ENCODE assay signal across 2 cellular contexts in genomic region chr3:188746291-188746783, GRCh38.
TF ChIP-seq lines count a peak whose summit lies in the region.

No MANE protein-coding gene starts in this region.

TF ChIP-seq in A549, 52 proteins besides CTCF, POLR2A, EP300 and RAD21 (continued from another document):
- TF ChIP-seq REST (IDR thresholded peaks at IDR 0.05) (no peak), GATA3 (IDR thresholded peaks at IDR 0.05; ENCODE audit: borderline replicate concordance) (no peak), SMC3 (IDR thresholded peaks at IDR 0.05) (no peak), MAZ (IDR thresholded peaks at IDR 0.05; ENCODE audit: borderline replicate concordance, low read depth, low read length) (no peak), ZSCAN20 (CRISPR knock-in tag; IDR thresholded peaks at IDR 0.05) (no peak)

TF ChIP-seq in HepG2, 621 proteins besides CTCF, POLR2A, EP300 and RAD21 (continued from another document and continues in another):
- TF ChIP-seq ZNF234 (CRISPR knock-in tag; conservative IDR thresholded peaks at IDR 0.05) = no peak
- TF ChIP-seq RBAK (CRISPR knock-in tag; IDR thresholded peaks at IDR 0.05) = peak; percentile 44; the same call in 1 of the 2 replicates
- TF ChIP-seq POLR2G (IDR thresholded peaks at IDR 0.05; ENCODE audit: low read depth, low read length) = no peak
- TF ChIP-seq ZNF598 (CRISPR knock-in tag; IDR thresholded peaks at IDR 0.05; ENCODE audit: borderline replicate concordance) = no peak
- TF ChIP-seq SRF (IDR thresholded peaks at IDR 0.05; ENCODE audit: low read depth, low read length) = peak; percentile 58; the same call in 1 of the 2 replicates
- TF ChIP-seq SALL2 (CRISPR knock-in tag; IDR thresholded peaks at IDR 0.05) = peak; percentile 91
- TF ChIP-seq SNAI1 (CRISPR knock-in tag; IDR thresholded peaks at IDR 0.05; ENCODE audit: borderline replicate concordance) = no peak; the same call in 1 of the 2 replicates
- peak; percentile 70 for TF ChIP-seq SP5 (CRISPR knock-in tag; IDR thresholded peaks at IDR 0.05; ENCODE audit: borderline replicate concordance, low read depth)
- TF ChIP-seq ZNF263 (CRISPR knock-in tag; IDR thresholded peaks at IDR 0.05) = no peak
- TF ChIP-seq STAG1 (CRISPR knock-in tag; IDR thresholded peaks at IDR 0.05) = peak; percentile 58; the same call in 1 of the 2 replicates
- peak; percentile 69; the same call in 1 of the 2 replicates for TF ChIP-seq ZNF772 (CRISPR knock-in tag; IDR thresholded peaks at IDR 0.05)
- TF ChIP-seq NFIB (CRISPR knock-in tag; IDR thresholded peaks at IDR 0.05; ENCODE audit: borderline replicate concordance) = no peak
- no peak for TF ChIP-seq ZNF34 (CRISPR knock-in tag; IDR thresholded peaks at IDR 0.05; ENCODE audit: borderline replicate concordance)
- no peak for TF ChIP-seq ZNF407 (CRISPR knock-in tag; IDR thresholded peaks at IDR 0.05; ENCODE audit: not compliant biosample characterization)
- 0 out of 2 replicates have a peak, but pooled peaks have one; percentile 80 for TF ChIP-seq RARG (CRISPR knock-in tag; IDR thresholded peaks at IDR 0.05; ENCODE audit: low read depth)
- TF ChIP-seq THAP7 (CRISPR knock-in tag; IDR thresholded peaks at IDR 0.05) = no peak
- no peak for TF ChIP-seq RBFOX2 (IDR thresholded peaks at IDR 0.05; ENCODE audit: low read depth, low read length)
- 0 out of 2 replicates have a peak, but pooled peaks have one; percentile 75 for TF ChIP-seq RNF219 (CRISPR knock-in tag; IDR thresholded peaks at IDR 0.05)
- no peak for TF ChIP-seq ZNF335 (CRISPR knock-in tag; IDR thresholded peaks at IDR 0.05)
- TF ChIP-seq ZNF367 (CRISPR knock-in tag; IDR thresholded peaks at IDR 0.05; ENCODE audit: borderline replicate concordance) = 0 out of 2 replicates have a peak, but pooled peaks have one; percentile 38
- no peak for TF ChIP-seq ZBTB40 (IDR thresholded peaks at IDR 0.05)
- no peak; the same call in 1 of the 2 replicates for TF ChIP-seq ZBTB40 (CRISPR knock-in tag; IDR thresholded peaks at IDR 0.05)
- peak; percentile 98 for TF ChIP-seq RARA (CRISPR knock-in tag; IDR thresholded peaks at IDR 0.05)
- no peak; the same call in 1 of the 2 replicates for TF ChIP-seq ZNF460 (CRISPR knock-in tag; IDR thresholded peaks at IDR 0.05; ENCODE audit: borderline replicate concordance)
- no peak for TF ChIP-seq ZNF660 (CRISPR knock-in tag; IDR thresholded peaks at IDR 0.05; ENCODE audit: borderline replicate concordance, low read depth)
- TF ChIP-seq GABPB1 (CRISPR knock-in tag; IDR thresholded peaks at IDR 0.05) = 0 out of 2 replicates have a peak, but pooled peaks have one; percentile 37
- peak; percentile 37; the same call in 1 of the 2 replicates for TF ChIP-seq WIZ (CRISPR knock-in tag; IDR thresholded peaks at IDR 0.05)
- TF ChIP-seq PRPF4 (IDR thresholded peaks at IDR 0.05; ENCODE audit: low read depth, low read length, poor library complexity, severe bottlenecking) = no peak
- no peak for TF ChIP-seq NRL (CRISPR knock-in tag; IDR thresholded peaks at IDR 0.05; ENCODE audit: borderline replicate concordance)
- TF ChIP-seq SKI (IDR thresholded peaks at IDR 0.05; ENCODE audit: partially characterized antibody) = peak; percentile 87
- no peak for TF ChIP-seq ZNF691 (CRISPR knock-in tag; IDR thresholded peaks at IDR 0.05; ENCODE audit: borderline replicate concordance, low read depth)
- TF ChIP-seq CENPX (CRISPR knock-in tag; IDR thresholded peaks at IDR 0.05) = no peak
- peak; percentile 95 for TF ChIP-seq ZSCAN9 (CRISPR knock-in tag; IDR thresholded peaks at IDR 0.05; ENCODE audit: borderline replicate concordance)
- TF ChIP-seq ZFX (CRISPR knock-in tag; IDR thresholded peaks at IDR 0.05; ENCODE audit: low read depth) = no peak
